8 cellular contexts compared by ENCODE assay signal in the genomic region with DNA sequence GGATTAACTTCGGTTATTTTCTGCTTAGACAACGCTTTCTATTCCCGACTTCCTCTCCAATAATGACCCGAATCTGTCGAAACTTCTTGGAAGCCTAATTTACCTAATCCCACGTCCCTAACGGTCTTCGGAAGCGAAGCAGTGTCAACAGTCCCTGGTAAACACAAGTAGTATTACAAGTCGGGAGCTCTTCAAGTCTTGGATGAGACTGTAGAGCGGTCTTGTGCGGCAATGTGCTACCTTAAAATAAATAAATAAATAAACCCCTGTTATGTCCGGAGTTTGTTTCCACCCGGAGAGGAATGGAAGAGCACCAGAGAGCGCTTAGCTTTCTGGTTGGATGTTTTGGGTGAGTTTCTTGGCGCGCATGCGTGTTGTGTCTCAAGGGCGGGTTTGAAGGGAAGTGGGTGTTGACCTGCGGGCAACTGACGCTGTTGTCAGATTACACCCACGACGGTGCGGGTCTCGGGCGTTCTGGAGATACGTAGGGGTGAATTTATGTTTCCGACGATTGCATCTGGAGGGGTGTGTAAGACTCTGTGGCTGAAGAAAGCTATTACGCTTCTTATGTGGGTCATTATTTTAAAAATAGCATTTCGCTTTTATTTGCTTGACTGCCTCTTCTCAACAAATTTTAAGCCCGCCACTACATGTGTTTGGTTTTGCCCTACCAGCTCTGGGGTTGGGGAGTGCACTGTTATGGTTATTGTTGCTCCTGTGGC. TPM values are rescaled to one million over a fixed set of nuclear protein-coding genes. Genes with fewer than 3 reads are reported as not detected.
DNase-seq lines count a peak whose midpoint lies in the region; ATAC-seq and TF ChIP-seq lines count a peak whose summit lies in the region.

A gene (plus strand): TSS at position 431 of the 722 bp plus-strand sequence. CDS start 546 bp downstream, outside the sequence.
A gene with protein sequence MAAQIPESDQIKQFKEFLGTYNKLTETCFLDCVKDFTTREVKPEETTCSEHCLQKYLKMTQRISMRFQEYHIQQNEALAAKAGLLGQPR (minus strand): TSS at position 243 of the 722 bp plus-strand sequence. CDS start 15,586 bp downstream, outside the sequence.

- H3K27me3 ChIP-seq in HUES64 (ENCODE audit: insufficient read depth, low read length) (no peaks in the 10 kb centered on the region), OCI-LY1 (ENCODE audit: insufficient read depth, low read length) (no peaks in the 10 kb centered on the region)

- H3K9me3 Mint-ChIP-seq in Calu3 (ENCODE audit: low read depth, unreplicated experiment) (no peaks in the 10 kb centered on the region), endothelial cell (ENCODE audit: unreplicated experiment) (no peaks in the 10 kb centered on the region), mesothelial cell of epicardium (no peaks in the 10 kb centered on the region)

- H3K9me3 ChIP-seq in HUES64 (ENCODE audit: insufficient read depth, low read depth, low read length), result no peaks in the 10 kb centered on the region
- no peaks in the 10 kb centered on the region for H3K9me3 ChIP-seq in OCI-LY1 (ENCODE audit: low read length)

- intact Hi-C loops in Calu3 (cut with micrococcal nuclease; ENCODE audit: unreplicated experiment), result no loop called here

- peaks cover 37% of the 10 kb centered on the region for H3K79me2 ChIP-seq in OCI-LY1 (ENCODE audit: insufficient read depth, low read length)

- no peaks in the 10 kb centered on the region for H3K9me2 ChIP-seq in OCI-LY1 (ENCODE audit: low read depth, low read length)

- H3K27ac ChIP-seq in HUES64 (ENCODE audit: low read depth, low read length) (peak within 1 kb of the TSS; percentile 82), OCI-LY1 (ENCODE audit: low read depth, low read length, poor library complexity, severe bottlenecking) (peak within 1 kb of the TSS; percentile 95)

- H3K27me3 Mint-ChIP-seq in Calu3 (ENCODE audit: unreplicated experiment) (no peaks in the 10 kb centered on the region), endothelial cell (ENCODE audit: unreplicated experiment) (peaks cover 7% of the 10 kb centered on the region), mesothelial cell of epicardium (ENCODE audit: low read depth) (no peaks in the 10 kb centered on the region)

- no peaks in the 10 kb centered on the region for H3F3A ChIP-seq in OCI-LY1 (ENCODE audit: insufficient read depth, low read length)

- H3K4me3 Mint-ChIP-seq in Calu3 (ENCODE audit: low read depth, unreplicated experiment), result peak within 1 kb of the TSS; percentile 94
- H3K4me3 Mint-ChIP-seq in endothelial cell (ENCODE audit: unreplicated experiment), result peak within 1 kb of the TSS; percentile 99
- peak within 1 kb of the TSS; percentile 94 for H3K4me3 Mint-ChIP-seq in mesothelial cell of epicardium

- BruUV-seq in Calu3 (replicated peaks; lab: Mats Ljungman, UMichigan), result no TSS peak

- peaks cover 41% of the 10 kb centered on the region for H3K36me3 Mint-ChIP-seq in Calu3 (ENCODE audit: insufficient read depth, unreplicated experiment)
- H3K36me3 Mint-ChIP-seq in endothelial cell (ENCODE audit: low read depth, unreplicated experiment), result peaks cover 3% of the 10 kb centered on the region
- H3K36me3 Mint-ChIP-seq in mesothelial cell of epicardium, result peaks cover 6% of the 10 kb centered on the region

- H2AFZ ChIP-seq in OCI-LY1 (ENCODE audit: low read length), result peak within 1 kb of the TSS; percentile 92

- H3K4me1 Mint-ChIP-seq in Calu3 (ENCODE audit: low read depth, unreplicated experiment), result peaks cover 10% of the 10 kb centered on the region
- H3K4me1 Mint-ChIP-seq in endothelial cell (ENCODE audit: unreplicated experiment), result peaks cover 11% of the 10 kb centered on the region
- H3K4me1 Mint-ChIP-seq in mesothelial cell of epicardium, result peaks cover 28% of the 10 kb centered on the region

- H3K36me3 ChIP-seq in HUES64 (ENCODE audit: insufficient read depth, low read length) (peaks cover 42% of the 10 kb centered on the region), OCI-LY1 (ENCODE audit: insufficient read depth, low read length) (peaks cover 32% of the 10 kb centered on the region; the same call in 1 of the 2 replicates)

- peak within 1 kb of the TSS; percentile 81 for H3K9ac ChIP-seq in HUES64 (ENCODE audit: low read depth, low read length)
- H3K9ac ChIP-seq in OCI-LY1 (ENCODE audit: low read length), result peak within 1 kb of the TSS; percentile 82

- CTCF ChIA-PET in Calu3 (lab: Charles Lee), result no interaction called here

- under 1% methylated on average over 29 of the region's 32 CpGs for whole genome bisulfite sequencing in HUES64

- peak within 1 kb of the TSS; percentile 99 for H3K27ac Mint-ChIP-seq in Calu3 (ENCODE audit: unreplicated experiment)
- peak within 1 kb of the TSS; percentile 98 for H3K27ac Mint-ChIP-seq in endothelial cell (ENCODE audit: unreplicated experiment)
- H3K27ac Mint-ChIP-seq in mesothelial cell of epicardium, result peak within 1 kb of the TSS; percentile 94

- ATAC-seq in GM21447 (IDR thresholded peaks at IDR 0.05; ENCODE audit: unreplicated experiment), result peak; percentile 89

- peak within 1 kb of the TSS; percentile 88 for H3K4me2 ChIP-seq in OCI-LY1 (ENCODE audit: low read length)

- TF ChIP-seq CTCF in Calu3 (IDR thresholded peaks at IDR 0.05; ENCODE audit: unreplicated experiment) (no peak), OCI-LY1 (IDR thresholded peaks at IDR 0.05; ENCODE audit: low read length) (no peak), endothelial cell (IDR thresholded peaks at IDR 0.05; ENCODE audit: unreplicated experiment) (no peak), mesothelial cell of epicardium (IDR thresholded peaks at IDR 0.05; ENCODE audit: unreplicated experiment) (no peak)

- H3K4me1 ChIP-seq in HUES64 (ENCODE audit: insufficient read depth, low read length) (peaks cover 12% of the 10 kb centered on the region; the same call in 1 of the 2 replicates), OCI-LY1 (ENCODE audit: insufficient read depth, low read length, severe bottlenecking) (peaks cover 35% of the 10 kb centered on the region)

- DNase-seq in Calu3 (peak; percentile 91), endothelial cell (ENCODE audit: low spot score) (peak; percentile 87), mesothelial cell of epicardium (ENCODE audit: low spot score in 2 of 2, unreplicated experiment in 2 of 2) (peak; percentile 88 to 91)
- peak; percentile 94 for DNase-seq in activated CD8-positive, alpha-beta memory T cell treated with anti-CD3 and anti-CD28 coated beads, Interleukin-2, amount 50 U/mL, for 4 hours
- DNase-seq in stimulated activated CD8-positive, alpha-beta memory T cell treated with anti-CD3 and anti-CD28 coated beads, Interleukin-15, amount 100 ng/mL, for 48 hours (ENCODE audit: low read depth in 2 of 2), result peak; percentile 90 to 94

- H4K20me1 ChIP-seq in OCI-LY1 (ENCODE audit: insufficient read depth, low read length), result no peaks in the 10 kb centered on the region

- H3K4me3 ChIP-seq in HUES64 (ENCODE audit: low read length) (peak within 1 kb of the TSS; percentile 73), OCI-LY1 (ENCODE audit: low read depth, low read length, poor library complexity, severe bottlenecking) (peak within 1 kb of the TSS; percentile 80)

RNA-seq across cellular contexts. Expression of the first gene that starts in this region (rescaled TPM):
- 16.7 and 19.3 TPM in 2 replicates for total RNA-seq in Calu3 (2022)
- 19.5 TPM for polyA plus RNA-seq in HUES64 (2013, experiment 1 of 2)
- polyA plus RNA-seq in HUES64 (2013, experiment 2 of 2), result 20.3 TPM
- total RNA-seq in endothelial cell (ENCODE audit: unreplicated experiment), result 18.3 TPM
- 18.3 to 20.7 TPM (median 19.7 TPM) in 3 replicates for total RNA-seq in mesothelial cell of epicardium

RNA-seq across cellular contexts. Expression of the second gene that starts in this region (rescaled TPM):
- 44.0 and 44.5 TPM in 2 replicates for total RNA-seq in Calu3 (2022)
- polyA plus RNA-seq in HUES64 (2013, experiment 1 of 2), result 57.4 TPM
- polyA plus RNA-seq in HUES64 (2013, experiment 2 of 2), result 66.9 TPM
- total RNA-seq in endothelial cell (ENCODE audit: unreplicated experiment), result 42.1 TPM
- total RNA-seq in mesothelial cell of epicardium, result 40.5 to 43.9 TPM (median 40.8 TPM) in 3 replicates

Comparison
In these comparisons a context has a peak if more than half of its experiments do, and no peak if none do; other contexts are left out.
1. Peak in every context shown above with its lines: DNase-seq, ATAC-seq, H3K4me3 ChIP-seq and H3K27ac ChIP-seq.